Comparison of ENCODE assay signal across 26 cellular contexts in genomic region chrX:44484607-44485146, GRCh38.
"Had no signal": no experiment of that assay in that cellular context is flagged by ENCODE, and none has a peak within 500 bp of the region (broad histone marks: within the 10 kb centered on the region; RNA-seq: fewer than 3 reads in every experiment).

No MANE protein-coding gene starts in this region.

- DNase-seq: islet precursor cell; left ventricle myocardium inferior; mesendoderm; naive B cell; natural killer cell; nephron progenitor cell; ovary; right lobe of liver; stimulated activated CD4-positive, alpha-beta T cell treated with anti-CD3 and anti-CD28 coated beads, Interleukin-12 subunit alpha, Interleukin-12 subunit beta, amount 100 ng/mL, for 4 hours; stimulated activated CD4-positive, alpha-beta T cell treated with anti-CD3 and anti-CD28 coated beads, Interleukin-15, amount 100 ng/mL, for 24 hours; stimulated activated CD4-positive, alpha-beta T cell treated with anti-CD3 and anti-CD28 coated beads, Interleukin-2, amount 100 ng/mL, for 24 hours; stimulated activated CD4-positive, alpha-beta T cell treated with anti-CD3 and anti-CD28 coated beads, Interleukin-4, amount 100 ng/mL, for 1 hour; stimulated activated naive B cell treated with anti-CD40 and anti-IgM and Interleukin-4, amounts not matched to agents 10 μg/mL and 1 μg/mL and 100 μg/mL, for 72 hours; tibial artery; trophoblast cell; upper lobe of right lung had no signal

- H3K9me3 Mint-ChIP-seq: natural killer cell; stimulated activated naive CD8-positive, alpha-beta T cell treated with anti-CD3 and anti-CD28 coated beads, Interleukin-15, Interleukin-2, amounts not matched to agents 100 ng/mL and 50 ng/mL, for 24 hours had no signal

- H3K36me3 ChIP-seq: left ventricle myocardium inferior, neural progenitor cell, ovary, right atrium auricular region, right lobe of liver, suprapubic skin, thoracic aorta, tibial artery, upper lobe of right lung had no signal

- H3K27me3 Mint-ChIP-seq: progenitor cell of endocrine pancreas had no signal

- FAIRE-seq: urothelium cell line had no signal

- H3K4me1 ChIP-seq: left ventricle myocardium inferior, neural progenitor cell, right atrium auricular region, right lobe of liver, suprapubic skin, tibial artery, upper lobe of right lung had no signal

- H3K4me1 Mint-ChIP-seq: naive B cell; natural killer cell; nephron progenitor cell; stimulated activated naive B cell treated with anti-CD40 and anti-IgM and Interleukin-4, amounts not matched to agents 10 μg/mL and 1 μg/mL and 100 μg/mL, for 72 hours had no signal

- H3K36me3 Mint-ChIP-seq: mesothelial cell of epicardium; naive B cell; natural killer cell; neural progenitor cell; stimulated activated naive B cell treated with anti-CD40 and anti-IgM and Interleukin-4, amounts not matched to agents 10 μg/mL and 1 μg/mL and 100 μg/mL, for 72 hours had no signal

- H3K9me3 ChIP-seq: left ventricle myocardium inferior, ovary, right lobe of liver, suprapubic skin, thoracic aorta, tibial artery, upper lobe of right lung had no signal

- H3K4me3 ChIP-seq: left ventricle myocardium inferior, lung, neural progenitor cell, ovary, right atrium auricular region, right lobe of liver, skin epidermis, suprapubic skin, thoracic aorta, tibial artery, upper lobe of right lung had no signal

- H3K27ac ChIP-seq: left ventricle myocardium inferior, neural progenitor cell, ovary, right atrium auricular region, right lobe of liver, skin epidermis, suprapubic skin, thoracic aorta, tibial artery, upper lobe of right lung had no signal

- H3K27ac Mint-ChIP-seq: mesothelial cell of epicardium; naive B cell; natural killer cell; nephron progenitor cell; neural progenitor cell; progenitor cell of endocrine pancreas; stimulated activated naive B cell treated with anti-CD40 and anti-IgM and Interleukin-4, amounts not matched to agents 10 μg/mL and 1 μg/mL and 100 μg/mL, for 72 hours; stimulated activated naive CD8-positive, alpha-beta T cell treated with anti-CD3 and anti-CD28 coated beads, Interleukin-15, Interleukin-2, amounts not matched to agents 100 ng/mL and 50 ng/mL, for 24 hours had no signal

- H3K4me3 Mint-ChIP-seq: mesothelial cell of epicardium; naive B cell; natural killer cell; nephron progenitor cell; neural progenitor cell; stimulated activated naive B cell treated with anti-CD40 and anti-IgM and Interleukin-4, amounts not matched to agents 10 μg/mL and 1 μg/mL and 100 μg/mL, for 72 hours; stimulated activated naive CD8-positive, alpha-beta T cell treated with anti-CD3 and anti-CD28 coated beads, Interleukin-15, Interleukin-2, amounts not matched to agents 100 ng/mL and 50 ng/mL, for 24 hours had no signal

- ATAC-seq: natural killer cell; right lobe of liver; stimulated activated naive B cell treated with anti-CD40 and anti-IgM and Interleukin-4, amounts not matched to agents 10 μg/mL and 1 μg/mL and 100 μg/mL, for 72 hours; upper lobe of right lung had no signal

- H3K27me3 ChIP-seq: neural progenitor cell, ovary, right atrium auricular region, right lobe of liver, suprapubic skin, tibial artery, upper lobe of right lung had no signal
